Comparison of ENCODE assay signal across 1 cellular context in the genomic region with DNA sequence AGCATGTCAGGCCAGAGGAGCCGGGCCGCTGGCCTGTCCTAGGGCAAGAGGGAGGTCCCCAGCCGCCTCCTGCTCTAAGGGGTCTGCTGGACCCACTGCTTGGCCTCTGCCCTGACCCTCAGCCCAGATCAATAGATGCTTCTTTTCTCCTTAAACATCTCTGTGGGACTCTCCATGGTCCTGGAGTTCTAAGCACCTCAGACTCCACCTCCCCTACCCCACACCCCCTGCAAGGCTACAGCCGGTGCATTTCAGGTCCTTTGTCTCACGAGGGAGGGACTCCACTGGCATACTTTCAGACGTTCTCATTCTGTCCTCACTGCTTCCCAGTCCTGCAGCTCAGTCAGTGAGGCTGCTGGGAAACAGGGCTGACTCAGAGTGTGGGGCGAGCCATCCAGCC.
TF ChIP-seq lines count a peak whose summit lies in the region.

No MANE protein-coding gene starts in this region.

TF ChIP-seq in SK-N-SH treated with all-trans-retinoic acid at 6 μM for 48 hours, 23 proteins besides CTCF, POLR2A, EP300 and RAD21 (continued from another document):
- TF ChIP-seq PATZ1 (CRISPR knock-in tag; IDR thresholded peaks at IDR 0.05; ENCODE audit: borderline replicate concordance) (no peak), ZC3H10 (CRISPR knock-in tag; IDR thresholded peaks at IDR 0.05) (no peak), PPARA (CRISPR knock-in tag; IDR thresholded peaks at IDR 0.05; ENCODE audit: borderline replicate concordance) (no peak), ESRRG (CRISPR knock-in tag; IDR thresholded peaks at IDR 0.05) (no peak)
- TF ChIP-seq, protein P1, sequence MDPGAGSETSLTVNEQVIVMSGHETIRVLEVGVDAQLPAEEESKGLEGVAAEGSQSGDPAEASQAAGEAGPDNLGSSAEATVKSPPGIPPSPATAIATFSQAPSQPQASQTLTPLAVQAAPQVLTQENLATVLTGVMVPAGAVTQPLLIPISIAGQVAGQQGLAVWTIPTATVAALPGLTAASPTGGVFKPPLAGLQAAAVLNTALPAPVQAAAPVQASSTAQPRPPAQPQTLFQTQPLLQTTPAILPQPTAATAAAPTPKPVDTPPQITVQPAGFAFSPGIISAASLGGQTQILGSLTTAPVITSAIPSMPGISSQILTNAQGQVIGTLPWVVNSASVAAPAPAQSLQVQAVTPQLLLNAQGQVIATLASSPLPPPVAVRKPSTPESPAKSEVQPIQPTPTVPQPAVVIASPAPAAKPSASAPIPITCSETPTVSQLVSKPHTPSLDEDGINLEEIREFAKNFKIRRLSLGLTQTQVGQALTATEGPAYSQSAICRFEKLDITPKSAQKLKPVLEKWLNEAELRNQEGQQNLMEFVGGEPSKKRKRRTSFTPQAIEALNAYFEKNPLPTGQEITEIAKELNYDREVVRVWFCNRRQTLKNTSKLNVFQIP (CRISPR knock-in tag; IDR thresholded peaks at IDR 0.05; ENCODE audit: borderline replicate concordance, low read depth) = no peak
